ENCODE assay signal across 15 cellular contexts in the genomic region with DNA sequence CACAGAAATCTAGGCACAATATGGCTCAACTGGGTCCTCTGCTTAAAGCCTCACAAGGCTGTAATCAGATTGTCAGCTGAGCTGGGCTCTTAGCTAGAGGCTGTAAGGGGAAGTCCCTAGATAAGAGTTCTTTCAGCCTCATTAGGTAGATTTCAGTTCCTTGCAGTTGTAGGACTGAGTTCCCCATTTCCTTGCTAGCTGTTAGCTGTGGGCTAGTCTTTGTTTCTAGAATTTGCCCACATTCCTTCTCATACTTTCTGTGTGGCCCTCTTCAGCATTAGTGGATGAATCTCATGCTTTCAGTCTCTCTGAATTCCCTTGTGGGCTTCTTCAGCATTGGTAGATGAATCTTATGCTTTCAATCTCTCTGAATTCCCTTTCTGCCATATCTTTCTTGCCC.
DNase-seq lines count a peak whose midpoint lies in the region; ATAC-seq and TF ChIP-seq lines count a peak whose summit lies in the region.
"Had no signal": no experiment of that assay in that cellular context is flagged by ENCODE, and none has a peak within 500 bp of the region (broad histone marks: within the 10 kb centered on the region; RNA-seq: fewer than 3 reads in every experiment).

No MANE protein-coding gene starts in this region.

- TF ChIP-seq POLR2A in lower leg skin (IDR thresholded peaks at IDR 0.05), result no peak

- H3K4me1 ChIP-seq in smooth muscle cell (ENCODE audit: low read depth), result no peaks in the 10 kb centered on the region
- H3K4me1 ChIP-seq: Peyer's patch, suprapubic skin had no signal

- H3K4me1 Mint-ChIP-seq in memory B cell, result no peaks in the 10 kb centered on the region
- H3K4me1 Mint-ChIP-seq: activated CD4-positive, alpha-beta T cell treated with anti-CD3 and anti-CD28 coated beads for 36 hours; activated naive CD8-positive, alpha-beta T cell treated with anti-CD3 and anti-CD28 coated beads, Interleukin-2, amount 10 ng/mL, durations not matched to agents 7 days and 5 days had no signal

- ATAC-seq in GM19035 (IDR thresholded peaks at IDR 0.05; ENCODE audit: unreplicated experiment) (peak; percentile 75), HG02610 (IDR thresholded peaks at IDR 0.05; ENCODE audit: unreplicated experiment) (peak; percentile 88), HG03442 (IDR thresholded peaks at IDR 0.05; ENCODE audit: unreplicated experiment) (peak; percentile 84), memory B cell (ENCODE audit: low read depth) (peak; percentile 44)
- ATAC-seq: activated CD4-positive, alpha-beta T cell treated with anti-CD3 and anti-CD28 coated beads for 36 hours; naive thymus-derived CD4-positive, alpha-beta T cell had no signal

- H3K4me3 Mint-ChIP-seq in memory B cell, result no peak overlapping the region
- H3K4me3 Mint-ChIP-seq: activated CD4-positive, alpha-beta T cell treated with anti-CD3 and anti-CD28 coated beads for 36 hours; activated naive CD8-positive, alpha-beta T cell treated with anti-CD3 and anti-CD28 coated beads, Interleukin-2, amount 10 ng/mL, durations not matched to agents 7 days and 5 days; naive thymus-derived CD4-positive, alpha-beta T cell had no signal

- H3K9ac ChIP-seq in smooth muscle cell (ENCODE audit: low read depth), result no peak overlapping the region

- H3K36me3 Mint-ChIP-seq in memory B cell, result peaks cover 70% of the 10 kb centered on the region

- peaks cover 3% of the 10 kb centered on the region for H3K9me3 ChIP-seq in smooth muscle cell (replicated peaks; ENCODE audit: low read depth)
- H3K9me3 ChIP-seq: Peyer's patch had no signal

- H3K27ac ChIP-seq in smooth muscle cell (ENCODE audit: low read depth), result no peak overlapping the region
- H3K27ac ChIP-seq: Peyer's patch, suprapubic skin had no signal

- TF ChIP-seq CTCF in smooth muscle cell (IDR thresholded peaks at IDR 0.05; ENCODE audit: borderline replicate concordance, insufficient read depth, poor library complexity, severe bottlenecking), result no peak
- no peak for TF ChIP-seq CTCF in lower leg skin (IDR thresholded peaks at IDR 0.05)

- no peaks in the 10 kb centered on the region for H3K79me2 ChIP-seq in smooth muscle cell (ENCODE audit: low read depth)

- DNase-seq in memory B cell (ENCODE audit: low spot score in 2 of 2) (no peak), smooth muscle cell (lab: John Stamatoyannopoulos, UW; ENCODE audit: unreplicated experiment) (no peak), lower leg skin (ENCODE audit: low spot score in 2 of 2) (no peak)
- DNase-seq in activated T-cell treated with anti-CD3 and anti-CD28 coated beads, Interleukin-2, amount 50 U/mL, for 48 hours, result no peak
- DNase-seq: activated CD4-positive, alpha-beta T cell treated with anti-CD3 and anti-CD28 coated beads for 36 hours; activated naive CD8-positive, alpha-beta T cell treated with anti-CD3 and anti-CD28 coated beads, Interleukin-2, amount 10 ng/mL, durations not matched to agents 7 days and 5 days; DMS153; effector memory CD4-positive, alpha-beta T cell; naive thymus-derived CD4-positive, alpha-beta T cell; NCI-H1436 treated with DMSO at 0.1 percent for 48 hours; Peyer's patch had no signal

- H3K27me3 Mint-ChIP-seq in memory B cell, result no peaks in the 10 kb centered on the region
- H3K27me3 Mint-ChIP-seq: activated CD4-positive, alpha-beta T cell treated with anti-CD3 and anti-CD28 coated beads for 36 hours; activated naive CD8-positive, alpha-beta T cell treated with anti-CD3 and anti-CD28 coated beads, Interleukin-2, amount 10 ng/mL, durations not matched to agents 7 days and 5 days; naive thymus-derived CD4-positive, alpha-beta T cell had no signal

- H3F3A ChIP-seq in smooth muscle cell (ENCODE audit: low read depth), result no peaks in the 10 kb centered on the region

- H3K4me2 ChIP-seq in smooth muscle cell, result no peak overlapping the region

- intact Hi-C loops in lower leg skin (cut with DNase I; ENCODE audit: low total_unique reads), result loop anchor here (2.0 kb wide), 1 partner anchor 54 kb away; no protein-coding TSS in a partner anchor

- no peak overlapping the region for H3K27ac Mint-ChIP-seq in memory B cell
- H3K27ac Mint-ChIP-seq: activated CD4-positive, alpha-beta T cell treated with anti-CD3 and anti-CD28 coated beads for 36 hours; activated naive CD8-positive, alpha-beta T cell treated with anti-CD3 and anti-CD28 coated beads, Interleukin-2, amount 10 ng/mL, durations not matched to agents 7 days and 5 days; naive thymus-derived CD4-positive, alpha-beta T cell had no signal

- H3K9me3 Mint-ChIP-seq in memory B cell, result peaks cover 14% of the 10 kb centered on the region

- H3K36me3 ChIP-seq in smooth muscle cell (ENCODE audit: low read depth), result peaks cover 8% of the 10 kb centered on the region

- H2AFZ ChIP-seq in smooth muscle cell (ENCODE audit: low read depth), result no peak overlapping the region

- H3K27me3 ChIP-seq in smooth muscle cell (ENCODE audit: low read depth), result no peaks in the 10 kb centered on the region
- H3K27me3 ChIP-seq: Peyer's patch, suprapubic skin had no signal

- no peaks in the 10 kb centered on the region for H4K20me1 ChIP-seq in smooth muscle cell (ENCODE audit: low read depth)

- H3K4me3 ChIP-seq in smooth muscle cell (no peak overlapping the region), lower leg skin (ENCODE audit: low read depth, poor library complexity, severe bottlenecking) (no peak overlapping the region)
- H3K4me3 ChIP-seq: Peyer's patch, suprapubic skin had no signal
